11 cellular contexts compared by ENCODE assay signal in the genomic region with DNA sequence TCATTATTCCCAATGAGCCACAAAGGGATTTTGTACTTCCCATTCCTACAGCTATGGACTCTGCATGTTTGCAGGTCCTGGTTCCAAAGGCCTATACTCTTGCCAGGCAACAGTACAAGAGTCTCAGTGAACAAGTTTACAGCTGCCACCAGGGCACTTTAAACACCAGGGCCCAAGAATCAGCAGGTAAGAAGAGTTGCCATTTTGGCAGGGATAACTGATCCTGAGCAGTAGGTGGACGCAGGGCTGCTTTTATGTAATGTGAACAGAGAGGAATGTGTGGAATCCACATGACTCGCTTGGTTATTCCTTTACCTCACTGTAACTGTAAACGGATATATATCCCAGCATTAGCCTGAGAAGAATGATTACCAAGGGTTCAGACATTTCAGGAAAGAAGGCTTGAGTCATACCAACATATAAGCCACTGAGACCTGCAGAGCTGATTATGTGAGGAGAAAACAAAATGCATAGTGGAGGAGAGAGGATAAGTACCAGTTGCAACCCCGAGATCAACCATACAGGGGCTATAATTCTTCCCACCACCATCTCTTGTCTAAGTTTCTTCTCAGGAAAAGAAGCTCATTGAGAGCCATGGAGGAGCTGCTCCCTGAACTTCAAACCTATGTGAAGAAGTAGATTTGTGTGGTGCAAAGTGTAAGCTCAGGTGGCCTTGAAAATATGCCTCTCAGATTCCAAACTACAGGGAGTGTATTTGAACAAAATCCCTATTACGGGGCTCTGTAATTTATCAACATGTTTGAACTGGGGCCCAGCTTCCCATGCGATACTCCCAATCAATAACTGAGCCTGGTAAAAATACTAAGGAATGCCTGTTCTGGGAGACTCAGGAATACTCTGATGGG. TPM values are rescaled to one million over a fixed set of nuclear protein-coding genes. Genes with fewer than 3 reads are reported as not detected.
DNase-seq lines count a peak whose midpoint lies in the region; ATAC-seq and TF ChIP-seq lines count a peak whose summit lies in the region.
"Had no signal": no experiment of that assay in that cellular context is flagged by ENCODE, and none has a peak within 500 bp of the region (broad histone marks: within the 10 kb centered on the region; RNA-seq: fewer than 3 reads in every experiment).

No MANE protein-coding gene starts in this region.

- intact Hi-C loops in Panc1 (cut with micrococcal nuclease; ENCODE audit: unreplicated experiment): no loop called here

- peaks cover 2% of the 10 kb centered on the region for H3K9me3 Mint-ChIP-seq in activated CD8-positive, alpha-beta memory T cell treated with anti-CD3 and anti-CD28 coated beads, Interleukin-2, amount 10 ng/mL, durations not matched to agents 7 days and 5 days (ENCODE audit: low read depth)
- H3K9me3 Mint-ChIP-seq: activated naive CD4-positive, alpha-beta T cell treated with anti-CD3 and anti-CD28 coated beads, Interleukin-2, amount 50 U/mL, for 24 hours had no signal

- no CpG with 5 or more reads among the region's 6 CpGs for WGBS in neuronal stem cell (ENCODE audit: extremely low coverage in 2 of 2, insufficient read length in 2 of 2, insufficient replicate concordance in 1 of 2), 2 donors

- no peak overlapping the region for H2AFZ ChIP-seq in neuronal stem cell (ENCODE audit: low read length)

- H3K4ac ChIP-seq in neuronal stem cell (ENCODE audit: low read length): no peak overlapping the region

- no peak overlapping the region for H3K4me2 ChIP-seq in neuronal stem cell (ENCODE audit: insufficient read depth, low read length, poor library complexity, severe bottlenecking)
- H3K4me2 ChIP-seq: KMS-11 had no signal

- H3K9me3 ChIP-seq in Panc1 (ENCODE audit: control insufficient read depth, insufficient read depth, low read depth, low read length) (no peaks in the 10 kb centered on the region), neuronal stem cell (replicated peaks in 1 of 2; ENCODE audit: control insufficient read depth in 2 of 2, insufficient read depth in 1 of 2, low read depth in 1 of 2, low read length in 2 of 2) (peaks cover 0 to 4% of the 10 kb centered on the region in 2 donors)
- H3K9me3 ChIP-seq: gastrocnemius medialis had no signal

- no peak overlapping the region for H2BK120ac ChIP-seq in neuronal stem cell (ENCODE audit: low read depth, low read length)

- H3K27me3 ChIP-seq in Panc1 (ENCODE audit: control insufficient read depth, insufficient read depth, low read length) (no peaks in the 10 kb centered on the region), neuronal stem cell (ENCODE audit: control insufficient read depth in 3 of 3, insufficient read depth in 3 of 3, low read depth in 1 of 3, low read length in 3 of 3) (no peaks in the 10 kb centered on the region)
- H3K27me3 ChIP-seq: gastrocnemius medialis had no signal

- peaks cover 3% of the 10 kb centered on the region for H3K79me1 ChIP-seq in neuronal stem cell (ENCODE audit: low read depth, low read length)

- TF ChIP-seq CTCF in Panc1 (IDR thresholded peaks at IDR 0.05): no peak

- H3K36me3 ChIP-seq in Panc1 (ENCODE audit: control insufficient read depth, insufficient read depth, low read length) (no peaks in the 10 kb centered on the region), neuronal stem cell (replicated peaks in 1 of 2; ENCODE audit: control insufficient read depth in 2 of 2, insufficient read depth in 2 of 2, low read length in 2 of 2) (no peaks in the 10 kb centered on the region)
- H3K36me3 ChIP-seq: gastrocnemius medialis had no signal

- H3K23ac ChIP-seq in neuronal stem cell (ENCODE audit: low read depth, low read length, poor library complexity): no peak overlapping the region

- no peak overlapping the region for H2BK5ac ChIP-seq in neuronal stem cell (ENCODE audit: low read length)

- POLR2A ChIA-PET in Panc1 (lab: Charles Lee): interaction anchor here (0.6 kb wide), 1 partner anchor 40 kb away, joined by 7 read pairs; no protein-coding TSS in a partner anchor

- BruUV-seq in Panc1 (replicated peaks; lab: Mats Ljungman, UMichigan): no TSS peak

- H3K4me1 Mint-ChIP-seq in activated CD8-positive, alpha-beta memory T cell treated with anti-CD3 and anti-CD28 coated beads, Interleukin-2, amount 10 ng/mL, durations not matched to agents 7 days and 5 days: peaks cover 18% of the 10 kb centered on the region

- no peak overlapping the region for H3K9ac ChIP-seq in neuronal stem cell (ENCODE audit: low read depth, low read length, poor library complexity)
- H3K9ac ChIP-seq: KMS-11 had no signal

- no peaks in the 10 kb centered on the region for H3K27me3 Mint-ChIP-seq in activated CD8-positive, alpha-beta memory T cell treated with anti-CD3 and anti-CD28 coated beads, Interleukin-2, amount 10 ng/mL, durations not matched to agents 7 days and 5 days
- H3K27me3 Mint-ChIP-seq: activated naive CD4-positive, alpha-beta T cell treated with anti-CD3 and anti-CD28 coated beads, Interleukin-2, amount 50 U/mL, for 24 hours had no signal

- CTCF ChIA-PET in Panc1 (lab: Charles Lee): no interaction called here
- CTCF ChIA-PET in activated CD8-positive, alpha-beta memory T cell treated with anti-CD3 and anti-CD28 coated beads, Interleukin-2, amount 10 ng/mL, durations not matched to agents 7 days and 5 days (lab: Charles Lee): interaction anchor here (1.0 kb wide), 1 partner anchor 46 kb away, joined by 3 read pairs; no protein-coding TSS in a partner anchor

- H2AK5ac ChIP-seq in neuronal stem cell (ENCODE audit: low read depth, low read length): no peak overlapping the region

- no peak overlapping the region for H3K18ac ChIP-seq in neuronal stem cell (ENCODE audit: low read length)

- no peak overlapping the region for H3K27ac Mint-ChIP-seq in activated CD8-positive, alpha-beta memory T cell treated with anti-CD3 and anti-CD28 coated beads, Interleukin-2, amount 10 ng/mL, durations not matched to agents 7 days and 5 days

- no peak overlapping the region for H2BK12ac ChIP-seq in neuronal stem cell (ENCODE audit: low read length)

- peaks cover 29% of the 10 kb centered on the region for H3K36me3 Mint-ChIP-seq in activated CD8-positive, alpha-beta memory T cell treated with anti-CD3 and anti-CD28 coated beads, Interleukin-2, amount 10 ng/mL, durations not matched to agents 7 days and 5 days

- H3K4me3 ChIP-seq in Panc1 (ENCODE audit: low read depth in 2 of 2, low read length in 2 of 2) (no peak overlapping the region), neuronal stem cell (ENCODE audit: low read length in 2 of 2) (no peak overlapping the region)
- H3K4me3 ChIP-seq: gastrocnemius medialis had no signal

- no peak overlapping the region for H3K14ac ChIP-seq in neuronal stem cell (ENCODE audit: low read length)

- H4K91ac ChIP-seq in neuronal stem cell (ENCODE audit: low read depth, low read length, poor library complexity): no peak overlapping the region

- peak overlapping the region; percentile 64 for H3K27ac ChIP-seq in Panc1 (ENCODE audit: low read length)
- peak overlapping the region; percentile 16 for H3K27ac ChIP-seq in epithelial cell of prostate
- no peak overlapping the region for H3K27ac ChIP-seq in neuronal stem cell (replicated peaks; ENCODE audit: low read length)
- H3K27ac ChIP-seq: gastrocnemius medialis, KMS-11 had no signal

- in situ Hi-C loops in Panc1 (cut with HindIII; ENCODE audit: low pct_unique_long_range_greater_than_20kb, low sequenced_read_pairs): no loop called here

- H2BK15ac ChIP-seq in neuronal stem cell (ENCODE audit: low read length): no peak overlapping the region

- DNase-seq in EL (peak; percentile 91), Panc1 (ENCODE audit: low read depth, low spot score) (no peak), epithelial cell of prostate (ENCODE audit: low read depth, low spot score) (no peak), non-pigmented ciliary epithelial cell (ENCODE audit: low read depth) (peak; percentile 87), neuronal stem cell (ENCODE audit: low spot score) (no peak), MV-4-11 (lab: John Stamatoyannopoulos, UW) (no peak)
- DNase-seq in activated CD8-positive, alpha-beta memory T cell treated with anti-CD3 and anti-CD28 coated beads, Interleukin-2, amount 10 ng/mL, durations not matched to agents 7 days and 5 days: no peak
- DNase-seq: gastrocnemius medialis had no signal

- H3K4me1 ChIP-seq in Panc1 (ENCODE audit: control insufficient read depth, insufficient read depth, low read length) (peaks cover 31% of the 10 kb centered on the region), neuronal stem cell (ENCODE audit: control insufficient read depth in 2 of 2, insufficient read depth in 1 of 2, low read depth in 1 of 2, low read length in 2 of 2) (peaks cover 2 to 5% of the 10 kb centered on the region in 2 donors)

- no peak overlapping the region for H3K4me3 Mint-ChIP-seq in activated CD8-positive, alpha-beta memory T cell treated with anti-CD3 and anti-CD28 coated beads, Interleukin-2, amount 10 ng/mL, durations not matched to agents 7 days and 5 days
- H3K4me3 Mint-ChIP-seq: activated naive CD4-positive, alpha-beta T cell treated with anti-CD3 and anti-CD28 coated beads, Interleukin-2, amount 50 U/mL, for 24 hours had no signal

- peak; percentile 85 for ATAC-seq in Panc1
- no peak for ATAC-seq in activated CD8-positive, alpha-beta memory T cell treated with anti-CD3 and anti-CD28 coated beads, Interleukin-2, amount 10 ng/mL, durations not matched to agents 7 days and 5 days
- no peak for ATAC-seq in activated CD4-positive, CD25-positive, alpha-beta regulatory T cell treated with anti-CD3 and anti-CD28 coated beads, Interleukin-2, amount 50 U/mL, for 24 hours
- ATAC-seq: gastrocnemius medialis had no signal

- H4K8ac ChIP-seq in neuronal stem cell (ENCODE audit: low read depth, low read length): no peak overlapping the region

RNA-seq across cellular contexts. Expression of a gene that starts 24.6 kb away (rescaled TPM):
- total RNA-seq in Panc1 (2021; ENCODE audit: unreplicated experiment): 25.0 TPM
- 6.7 TPM for polyA plus RNA-seq in Panc1 (2012; ENCODE audit: insufficient read length)
- 5.3 TPM for polyA plus RNA-seq in neuronal stem cell (2013, experiment 1 of 2)
- polyA plus RNA-seq in neuronal stem cell (2013, experiment 2 of 2): 5.4 TPM
- 10 to 100 TPM; 31.3 to 35.2 TPM for total RNA-seq in activated CD8-positive, alpha-beta memory T cell treated with anti-CD3 and anti-CD28 coated beads, Interleukin-2, amount 10 ng/mL, durations not matched to agents 7 days and 5 days

Comparison
In these comparisons a context has a peak if more than half of its experiments do, and no peak if none do; other contexts are left out.
1. DNase-seq: peak in EL (single experiment) and non-pigmented ciliary epithelial cell (single experiment); none in Panc1 (single experiment), epithelial cell of prostate (single experiment), neuronal stem cell (single experiment), activated CD8-positive, alpha-beta memory T cell treated with anti-CD3 and anti-CD28 coated beads, Interleukin-2, amount 10 ng/mL, durations not matched to agents 7 days and 5 days (single experiment) and MV-4-11 (single experiment).